1 cellular context compared by ENCODE assay signal in the genomic region with DNA sequence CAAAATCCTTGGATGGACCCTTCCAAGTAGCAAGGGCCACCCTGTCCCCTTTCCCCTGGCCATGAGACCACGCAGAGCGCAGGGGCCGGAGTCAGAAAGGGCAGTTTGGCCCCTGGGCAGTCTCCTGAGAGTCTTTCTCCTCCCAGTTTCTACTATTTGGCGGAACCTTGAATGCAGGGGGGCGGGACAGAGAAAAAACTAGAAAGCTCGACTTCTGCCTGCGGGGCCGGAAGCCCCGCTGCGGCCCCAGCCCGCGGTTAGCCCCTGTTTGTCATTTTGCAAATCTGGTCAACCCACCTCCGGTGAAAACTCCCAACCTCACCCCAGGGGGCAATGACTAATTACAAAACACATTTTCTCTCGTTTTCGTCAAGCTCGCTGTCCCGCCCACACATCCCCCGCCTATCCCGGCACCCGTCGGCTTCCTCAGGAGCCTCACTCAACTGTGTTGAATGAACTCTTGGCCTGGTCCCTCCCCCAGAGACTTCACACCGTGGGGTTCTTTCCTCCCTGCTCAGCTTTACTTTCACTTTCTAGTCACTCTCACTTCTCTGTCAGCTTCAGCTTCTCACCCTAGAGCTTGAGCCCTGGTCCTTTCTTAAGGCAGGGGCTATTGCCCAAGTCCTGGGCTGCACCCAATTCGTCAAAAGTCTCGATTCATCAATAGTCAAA.
TF ChIP-seq lines count a peak whose summit lies in the region.

No MANE protein-coding gene starts in this region.

TF ChIP-seq in GM12878, 131 proteins besides CTCF, POLR2A, EP300 and RAD21 (continued from another document and continues in another):
- TF ChIP-seq GABPA (IDR thresholded peaks at IDR 0.05; ENCODE audit: low read depth), result no peak
- peak; percentile 92 for TF ChIP-seq SP1 (IDR thresholded peaks at IDR 0.05; ENCODE audit: low read depth, low read length)
- TF ChIP-seq IKZF1 (conservative IDR thresholded peaks at IDR 0.05), result peak; percentile 97
- TF ChIP-seq NFXL1 (IDR thresholded peaks at IDR 0.05; ENCODE audit: borderline replicate concordance), result no peak
- peak; percentile 59 for TF ChIP-seq RB1 (IDR thresholded peaks at IDR 0.05; ENCODE audit: borderline replicate concordance)
- no peak for TF ChIP-seq NFIC (IDR thresholded peaks at IDR 0.05; ENCODE audit: low read depth, low read length)
- TF ChIP-seq CEBPB (IDR thresholded peaks at IDR 0.05; ENCODE audit: borderline replicate concordance in 1 of 2, low read depth in 2 of 2, low read length in 2 of 2), result no peak
- TF ChIP-seq BRCA1 (IDR thresholded peaks at IDR 0.05; ENCODE audit: low read depth, low read length), result no peak
- peak; percentile 99 for TF ChIP-seq NBN (IDR thresholded peaks at IDR 0.05)
- 0 out of 2 replicates have a peak, but pooled peaks have one; percentile 17 for TF ChIP-seq HCFC1 (IDR thresholded peaks at IDR 0.05; ENCODE audit: low read length)
- TF ChIP-seq SREBF2 (IDR thresholded peaks at IDR 0.05; ENCODE audit: low read length), result no peak
- TF ChIP-seq, protein P1, sequence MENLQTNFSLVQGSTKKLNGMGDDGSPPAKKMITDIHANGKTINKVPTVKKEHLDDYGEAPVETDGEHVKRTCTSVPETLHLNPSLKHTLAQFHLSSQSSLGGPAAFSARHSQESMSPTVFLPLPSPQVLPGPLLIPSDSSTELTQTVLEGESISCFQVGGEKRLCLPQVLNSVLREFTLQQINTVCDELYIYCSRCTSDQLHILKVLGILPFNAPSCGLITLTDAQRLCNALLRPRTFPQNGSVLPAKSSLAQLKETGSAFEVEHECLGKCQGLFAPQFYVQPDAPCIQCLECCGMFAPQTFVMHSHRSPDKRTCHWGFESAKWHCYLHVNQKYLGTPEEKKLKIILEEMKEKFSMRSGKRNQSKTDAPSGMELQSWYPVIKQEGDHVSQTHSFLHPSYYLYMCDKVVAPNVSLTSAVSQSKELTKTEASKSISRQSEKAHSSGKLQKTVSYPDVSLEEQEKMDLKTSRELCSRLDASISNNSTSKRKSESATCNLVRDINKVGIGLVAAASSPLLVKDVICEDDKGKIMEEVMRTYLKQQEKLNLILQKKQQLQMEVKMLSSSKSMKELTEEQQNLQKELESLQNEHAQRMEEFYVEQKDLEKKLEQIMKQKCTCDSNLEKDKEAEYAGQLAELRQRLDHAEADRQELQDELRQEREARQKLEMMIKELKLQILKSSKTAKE (IDR thresholded peaks at IDR 0.05; ENCODE audit: low read depth, poor library complexity, severe bottlenecking), result peak; percentile 99
- TF ChIP-seq PML (IDR thresholded peaks at IDR 0.05; ENCODE audit: low read length), result no peak
- no peak for TF ChIP-seq SIX5 (IDR thresholded peaks at IDR 0.05; ENCODE audit: low read depth, low read length, severe bottlenecking)
- peak; percentile 34; the same call in 1 of the 2 replicates for TF ChIP-seq SMARCA5 (IDR thresholded peaks at IDR 0.05)
- no peak for TF ChIP-seq SUZ12 (IDR thresholded peaks at IDR 0.05; ENCODE audit: unreplicated experiment)
- TF ChIP-seq RUNX3 (IDR thresholded peaks at IDR 0.05; ENCODE audit: low read length), result no peak
- TF ChIP-seq, protein P2, sequence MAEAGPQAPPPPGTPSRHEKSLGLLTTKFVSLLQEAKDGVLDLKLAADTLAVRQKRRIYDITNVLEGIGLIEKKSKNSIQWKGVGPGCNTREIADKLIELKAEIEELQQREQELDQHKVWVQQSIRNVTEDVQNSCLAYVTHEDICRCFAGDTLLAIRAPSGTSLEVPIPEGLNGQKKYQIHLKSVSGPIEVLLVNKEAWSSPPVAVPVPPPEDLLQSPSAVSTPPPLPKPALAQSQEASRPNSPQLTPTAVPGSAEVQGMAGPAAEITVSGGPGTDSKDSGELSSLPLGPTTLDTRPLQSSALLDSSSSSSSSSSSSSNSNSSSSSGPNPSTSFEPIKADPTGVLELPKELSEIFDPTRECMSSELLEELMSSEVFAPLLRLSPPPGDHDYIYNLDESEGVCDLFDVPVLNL (IDR thresholded peaks at IDR 0.05; ENCODE audit: low read depth, low read length), result no peak
- peak; percentile 66 for TF ChIP-seq SMAD1 (IDR thresholded peaks at IDR 0.05; ENCODE audit: low read depth, partially characterized antibody)
- TF ChIP-seq ZSCAN29 (IDR thresholded peaks at IDR 0.05), result no peak
- peak; percentile 89 for TF ChIP-seq CHD2 (IDR thresholded peaks at IDR 0.05; ENCODE audit: borderline replicate concordance, low read depth, low read length)
- TF ChIP-seq PAX5 (IDR thresholded peaks at IDR 0.05; ENCODE audit: borderline replicate concordance, low read depth, low read length), result peak; percentile 99
- TF ChIP-seq BHLHE40 (IDR thresholded peaks at IDR 0.05; ENCODE audit: borderline replicate concordance in 1 of 2, low read depth in 2 of 2, low read length in 1 of 2), result peak; percentile 88 to 92
- no peak for TF ChIP-seq SUPT20H (IDR thresholded peaks at IDR 0.05; ENCODE audit: borderline replicate concordance, control insufficient read depth, low read depth, low read length)
- TF ChIP-seq STAT3 (IDR thresholded peaks at IDR 0.05; ENCODE audit: low read depth, low read length), result no peak; the same call in 1 of the 2 replicates
- peak; percentile 93; the same call in 1 of the 2 replicates for TF ChIP-seq TCF3 (IDR thresholded peaks at IDR 0.05; ENCODE audit: borderline replicate concordance, insufficient read depth, low read depth, low read length)
- TF ChIP-seq RCOR1 (conservative IDR thresholded peaks at IDR 0.05; ENCODE audit: low read depth, low read length), result no peak
- TF ChIP-seq TCF7 (IDR thresholded peaks at IDR 0.05; ENCODE audit: borderline replicate concordance), result peak; percentile 79
- peak in 1 of 2 experiments; percentile 83; a peak in 2 of 4 replicates for TF ChIP-seq SRF (IDR thresholded peaks at IDR 0.05; ENCODE audit: low read depth in 2 of 2, low read length in 2 of 2)
- TF ChIP-seq BCL11A (IDR thresholded peaks at IDR 0.05; ENCODE audit: low read depth, low read length), result peak; percentile 99
- no peak for TF ChIP-seq ZNF217 (IDR thresholded peaks at IDR 0.05)
- TF ChIP-seq TCF12 (IDR thresholded peaks at IDR 0.05; ENCODE audit: low read depth, low read length), result peak; percentile 91
- TF ChIP-seq SREBF1 (IDR thresholded peaks at IDR 0.05; ENCODE audit: low read length), result no peak
- TF ChIP-seq MEF2B (IDR thresholded peaks at IDR 0.05; ENCODE audit: partially characterized antibody, poor library complexity, severe bottlenecking), result peak; percentile 99
- TF ChIP-seq, protein P3, sequence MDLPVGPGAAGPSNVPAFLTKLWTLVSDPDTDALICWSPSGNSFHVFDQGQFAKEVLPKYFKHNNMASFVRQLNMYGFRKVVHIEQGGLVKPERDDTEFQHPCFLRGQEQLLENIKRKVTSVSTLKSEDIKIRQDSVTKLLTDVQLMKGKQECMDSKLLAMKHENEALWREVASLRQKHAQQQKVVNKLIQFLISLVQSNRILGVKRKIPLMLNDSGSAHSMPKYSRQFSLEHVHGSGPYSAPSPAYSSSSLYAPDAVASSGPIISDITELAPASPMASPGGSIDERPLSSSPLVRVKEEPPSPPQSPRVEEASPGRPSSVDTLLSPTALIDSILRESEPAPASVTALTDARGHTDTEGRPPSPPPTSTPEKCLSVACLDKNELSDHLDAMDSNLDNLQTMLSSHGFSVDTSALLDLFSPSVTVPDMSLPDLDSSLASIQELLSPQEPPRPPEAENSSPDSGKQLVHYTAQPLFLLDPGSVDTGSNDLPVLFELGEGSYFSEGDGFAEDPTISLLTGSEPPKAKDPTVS (IDR thresholded peaks at IDR 0.05; ENCODE audit: low read depth, low read length), result peak; percentile 66; the same call in 1 of the 2 replicates
- TF ChIP-seq BACH1 (IDR thresholded peaks at IDR 0.05; ENCODE audit: borderline replicate concordance), result peak; percentile 94
- no peak; the same call in 1 of the 2 replicates for TF ChIP-seq ESRRA (IDR thresholded peaks at IDR 0.05; ENCODE audit: low read length)
- TF ChIP-seq, protein P4, sequence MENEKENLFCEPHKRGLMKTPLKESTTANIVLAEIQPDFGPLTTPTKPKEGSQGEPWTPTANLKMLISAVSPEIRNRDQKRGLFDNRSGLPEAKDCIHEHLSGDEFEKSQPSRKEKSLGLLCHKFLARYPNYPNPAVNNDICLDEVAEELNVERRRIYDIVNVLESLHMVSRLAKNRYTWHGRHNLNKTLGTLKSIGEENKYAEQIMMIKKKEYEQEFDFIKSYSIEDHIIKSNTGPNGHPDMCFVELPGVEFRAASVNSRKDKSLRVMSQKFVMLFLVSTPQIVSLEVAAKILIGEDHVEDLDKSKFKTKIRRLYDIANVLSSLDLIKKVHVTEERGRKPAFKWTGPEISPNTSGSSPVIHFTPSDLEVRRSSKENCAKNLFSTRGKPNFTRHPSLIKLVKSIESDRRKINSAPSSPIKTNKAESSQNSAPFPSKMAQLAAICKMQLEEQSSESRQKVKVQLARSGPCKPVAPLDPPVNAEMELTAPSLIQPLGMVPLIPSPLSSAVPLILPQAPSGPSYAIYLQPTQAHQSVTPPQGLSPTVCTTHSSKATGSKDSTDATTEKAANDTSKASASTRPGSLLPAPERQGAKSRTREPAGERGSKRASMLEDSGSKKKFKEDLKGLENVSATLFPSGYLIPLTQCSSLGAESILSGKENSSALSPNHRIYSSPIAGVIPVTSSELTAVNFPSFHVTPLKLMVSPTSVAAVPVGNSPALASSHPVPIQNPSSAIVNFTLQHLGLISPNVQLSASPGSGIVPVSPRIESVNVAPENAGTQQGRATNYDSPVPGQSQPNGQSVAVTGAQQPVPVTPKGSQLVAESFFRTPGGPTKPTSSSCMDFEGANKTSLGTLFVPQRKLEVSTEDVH (IDR thresholded peaks at IDR 0.05; ENCODE audit: low read depth, partially characterized antibody), result peak; percentile 64
- peak; percentile 62; the same call in 1 of the 2 replicates for TF ChIP-seq SMAD5 (IDR thresholded peaks at IDR 0.05; ENCODE audit: low read depth)
- TF ChIP-seq CBFB (IDR thresholded peaks at IDR 0.05; ENCODE audit: low read depth), result peak; percentile 98
- TF ChIP-seq MYB (IDR thresholded peaks at IDR 0.05; ENCODE audit: borderline replicate concordance, low read depth, low read length), result peak; percentile 87; the same call in 1 of the 2 replicates
- TF ChIP-seq NR2C2 (IDR thresholded peaks at IDR 0.05; ENCODE audit: borderline replicate concordance, control insufficient read depth, insufficient read length, low read depth), result no peak
- peak; percentile 100 for TF ChIP-seq TBL1XR1 (IDR thresholded peaks at IDR 0.05; ENCODE audit: low read depth, low read length)
- TF ChIP-seq EGR1 (IDR thresholded peaks at IDR 0.05; ENCODE audit: borderline replicate concordance in 1 of 2, low read depth in 2 of 2, low read length in 2 of 2), result peak in 1 of 2 experiments; percentile 97; a peak in 2 of 3 replicates
- peak; percentile 96 for TF ChIP-seq JUNB (IDR thresholded peaks at IDR 0.05)
- TF ChIP-seq HDGF (IDR thresholded peaks at IDR 0.05), result no peak; the same call in 1 of the 2 replicates
- TF ChIP-seq, protein P5, sequence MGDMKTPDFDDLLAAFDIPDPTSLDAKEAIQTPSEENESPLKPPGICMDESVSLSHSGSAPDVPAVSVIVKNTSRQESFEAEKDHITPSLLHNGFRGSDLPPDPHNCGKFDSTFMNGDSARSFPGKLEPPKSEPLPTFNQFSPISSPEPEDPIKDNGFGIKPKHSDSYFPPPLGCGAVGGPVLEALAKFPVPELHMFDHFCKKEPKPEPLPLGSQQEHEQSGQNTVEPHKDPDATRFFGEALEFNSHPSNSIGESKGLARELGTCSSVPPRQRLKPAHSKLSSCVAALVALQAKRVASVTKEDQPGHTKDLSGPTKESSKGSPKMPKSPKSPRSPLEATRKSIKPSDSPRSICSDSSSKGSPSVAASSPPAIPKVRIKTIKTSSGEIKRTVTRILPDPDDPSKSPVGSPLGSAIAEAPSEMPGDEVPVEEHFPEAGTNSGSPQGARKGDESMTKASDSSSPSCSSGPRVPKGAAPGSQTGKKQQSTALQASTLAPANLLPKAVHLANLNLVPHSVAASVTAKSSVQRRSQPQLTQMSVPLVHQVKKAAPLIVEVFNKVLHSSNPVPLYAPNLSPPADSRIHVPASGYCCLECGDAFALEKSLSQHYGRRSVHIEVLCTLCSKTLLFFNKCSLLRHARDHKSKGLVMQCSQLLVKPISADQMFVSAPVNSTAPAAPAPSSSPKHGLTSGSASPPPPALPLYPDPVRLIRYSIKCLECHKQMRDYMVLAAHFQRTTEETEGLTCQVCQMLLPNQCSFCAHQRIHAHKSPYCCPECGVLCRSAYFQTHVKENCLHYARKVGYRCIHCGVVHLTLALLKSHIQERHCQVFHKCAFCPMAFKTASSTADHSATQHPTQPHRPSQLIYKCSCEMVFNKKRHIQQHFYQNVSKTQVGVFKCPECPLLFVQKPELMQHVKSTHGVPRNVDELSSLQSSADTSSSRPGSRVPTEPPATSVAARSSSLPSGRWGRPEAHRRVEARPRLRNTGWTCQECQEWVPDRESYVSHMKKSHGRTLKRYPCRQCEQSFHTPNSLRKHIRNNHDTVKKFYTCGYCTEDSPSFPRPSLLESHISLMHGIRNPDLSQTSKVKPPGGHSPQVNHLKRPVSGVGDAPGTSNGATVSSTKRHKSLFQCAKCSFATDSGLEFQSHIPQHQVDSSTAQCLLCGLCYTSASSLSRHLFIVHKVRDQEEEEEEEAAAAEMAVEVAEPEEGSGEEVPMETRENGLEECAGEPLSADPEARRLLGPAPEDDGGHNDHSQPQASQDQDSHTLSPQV (IDR thresholded peaks at IDR 0.05), result peak; percentile 67
- no peak for TF ChIP-seq KAT2A (conservative IDR thresholded peaks at IDR 0.05; ENCODE audit: control insufficient read depth, low read depth, low read length)
- peak; percentile 99 for TF ChIP-seq IKZF2 (IDR thresholded peaks at IDR 0.05)
- TF ChIP-seq EZH2 (IDR thresholded peaks at IDR 0.05; ENCODE audit: borderline replicate concordance, control insufficient read depth, low read depth, low read length), result no peak
- no peak for TF ChIP-seq CBX5 (IDR thresholded peaks at IDR 0.05; ENCODE audit: low read depth)
- no peak for TF ChIP-seq WRNIP1 (IDR thresholded peaks at IDR 0.05; ENCODE audit: borderline replicate concordance, low read depth, low read length)
- TF ChIP-seq, protein P6, sequence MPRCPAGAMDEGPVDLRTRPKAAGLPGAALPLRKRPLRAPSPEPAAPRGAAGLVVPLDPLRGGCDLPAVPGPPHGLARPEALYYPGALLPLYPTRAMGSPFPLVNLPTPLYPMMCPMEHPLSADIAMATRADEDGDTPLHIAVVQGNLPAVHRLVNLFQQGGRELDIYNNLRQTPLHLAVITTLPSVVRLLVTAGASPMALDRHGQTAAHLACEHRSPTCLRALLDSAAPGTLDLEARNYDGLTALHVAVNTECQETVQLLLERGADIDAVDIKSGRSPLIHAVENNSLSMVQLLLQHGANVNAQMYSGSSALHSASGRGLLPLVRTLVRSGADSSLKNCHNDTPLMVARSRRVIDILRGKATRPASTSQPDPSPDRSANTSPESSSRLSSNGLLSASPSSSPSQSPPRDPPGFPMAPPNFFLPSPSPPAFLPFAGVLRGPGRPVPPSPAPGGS (IDR thresholded peaks at IDR 0.05; ENCODE audit: borderline replicate concordance, insufficient read depth, low read depth, low read length, poor library complexity, severe bottlenecking), result peak; percentile 98
- no peak for TF ChIP-seq LARP7 (IDR thresholded peaks at IDR 0.05)
